In the genomic region with DNA sequence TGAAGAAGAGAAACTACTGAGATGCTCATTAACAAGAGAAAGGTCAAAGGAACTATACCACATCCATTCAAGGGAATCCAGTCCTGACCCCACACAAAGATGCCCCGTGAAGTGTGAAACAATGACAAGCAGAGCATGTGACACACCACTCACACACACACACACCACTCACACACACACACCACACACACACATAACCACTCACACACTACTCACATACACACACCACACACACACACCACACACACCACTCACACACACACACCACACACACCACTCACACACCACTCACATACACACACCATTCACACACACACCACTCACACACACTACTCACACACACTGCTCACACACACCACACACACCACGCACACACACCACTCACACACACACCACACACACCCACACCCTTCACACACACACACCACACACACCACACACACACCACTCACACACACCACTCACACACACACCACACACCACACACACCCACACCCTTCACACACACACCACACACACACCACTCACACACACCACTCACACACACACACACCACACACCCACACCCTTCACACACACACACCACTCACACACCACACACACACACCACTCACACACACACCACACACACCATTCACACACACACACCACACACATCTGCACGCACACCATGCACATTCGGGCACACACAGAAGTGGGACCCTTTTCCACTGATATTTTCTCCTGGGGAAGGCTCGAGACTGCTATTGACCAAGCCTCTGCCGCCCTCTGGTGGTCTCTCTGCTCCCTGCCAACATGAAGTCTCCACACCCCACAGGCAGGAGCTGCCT, we compare ENCODE assay signal across 1 cellular context.
TF ChIP-seq lines count a peak whose summit lies in the region.

No MANE protein-coding gene starts in this region.

TF ChIP-seq in K562, 482 proteins besides CTCF, POLR2A, EP300 and RAD21 (continued from another document and continues in another):
- TF ChIP-seq, protein P1, sequence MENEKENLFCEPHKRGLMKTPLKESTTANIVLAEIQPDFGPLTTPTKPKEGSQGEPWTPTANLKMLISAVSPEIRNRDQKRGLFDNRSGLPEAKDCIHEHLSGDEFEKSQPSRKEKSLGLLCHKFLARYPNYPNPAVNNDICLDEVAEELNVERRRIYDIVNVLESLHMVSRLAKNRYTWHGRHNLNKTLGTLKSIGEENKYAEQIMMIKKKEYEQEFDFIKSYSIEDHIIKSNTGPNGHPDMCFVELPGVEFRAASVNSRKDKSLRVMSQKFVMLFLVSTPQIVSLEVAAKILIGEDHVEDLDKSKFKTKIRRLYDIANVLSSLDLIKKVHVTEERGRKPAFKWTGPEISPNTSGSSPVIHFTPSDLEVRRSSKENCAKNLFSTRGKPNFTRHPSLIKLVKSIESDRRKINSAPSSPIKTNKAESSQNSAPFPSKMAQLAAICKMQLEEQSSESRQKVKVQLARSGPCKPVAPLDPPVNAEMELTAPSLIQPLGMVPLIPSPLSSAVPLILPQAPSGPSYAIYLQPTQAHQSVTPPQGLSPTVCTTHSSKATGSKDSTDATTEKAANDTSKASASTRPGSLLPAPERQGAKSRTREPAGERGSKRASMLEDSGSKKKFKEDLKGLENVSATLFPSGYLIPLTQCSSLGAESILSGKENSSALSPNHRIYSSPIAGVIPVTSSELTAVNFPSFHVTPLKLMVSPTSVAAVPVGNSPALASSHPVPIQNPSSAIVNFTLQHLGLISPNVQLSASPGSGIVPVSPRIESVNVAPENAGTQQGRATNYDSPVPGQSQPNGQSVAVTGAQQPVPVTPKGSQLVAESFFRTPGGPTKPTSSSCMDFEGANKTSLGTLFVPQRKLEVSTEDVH (IDR thresholded peaks at IDR 0.05; ENCODE audit: low read depth, partially characterized antibody): peak; percentile 81
- peak; percentile 78 for TF ChIP-seq RBM39 (optimal IDR thresholded peaks at IDR 0.05; ENCODE audit: low read depth, low read length)
- no peak for TF ChIP-seq NCOA2 (IDR thresholded peaks at IDR 0.05; ENCODE audit: partially characterized antibody in 2 of 2)
- TF ChIP-seq ZNF507 (tag; conservative IDR thresholded peaks at IDR 0.05): no peak
- TF ChIP-seq MBD2 (IDR thresholded peaks at IDR 0.05; ENCODE audit: borderline replicate concordance, low read depth): no peak; the same call in 1 of the 2 replicates
- TF ChIP-seq ZNF76 (CRISPR knock-in tag; IDR thresholded peaks at IDR 0.05; ENCODE audit: borderline replicate concordance): no peak
- TF ChIP-seq ZKSCAN3 (CRISPR knock-in tag; IDR thresholded peaks at IDR 0.05): no peak
- 0 out of 2 replicates have a peak, but pooled peaks have one; percentile 12 for TF ChIP-seq GABPB2 (CRISPR knock-in tag; conservative IDR thresholded peaks at IDR 0.05)
- TF ChIP-seq, protein P2, sequence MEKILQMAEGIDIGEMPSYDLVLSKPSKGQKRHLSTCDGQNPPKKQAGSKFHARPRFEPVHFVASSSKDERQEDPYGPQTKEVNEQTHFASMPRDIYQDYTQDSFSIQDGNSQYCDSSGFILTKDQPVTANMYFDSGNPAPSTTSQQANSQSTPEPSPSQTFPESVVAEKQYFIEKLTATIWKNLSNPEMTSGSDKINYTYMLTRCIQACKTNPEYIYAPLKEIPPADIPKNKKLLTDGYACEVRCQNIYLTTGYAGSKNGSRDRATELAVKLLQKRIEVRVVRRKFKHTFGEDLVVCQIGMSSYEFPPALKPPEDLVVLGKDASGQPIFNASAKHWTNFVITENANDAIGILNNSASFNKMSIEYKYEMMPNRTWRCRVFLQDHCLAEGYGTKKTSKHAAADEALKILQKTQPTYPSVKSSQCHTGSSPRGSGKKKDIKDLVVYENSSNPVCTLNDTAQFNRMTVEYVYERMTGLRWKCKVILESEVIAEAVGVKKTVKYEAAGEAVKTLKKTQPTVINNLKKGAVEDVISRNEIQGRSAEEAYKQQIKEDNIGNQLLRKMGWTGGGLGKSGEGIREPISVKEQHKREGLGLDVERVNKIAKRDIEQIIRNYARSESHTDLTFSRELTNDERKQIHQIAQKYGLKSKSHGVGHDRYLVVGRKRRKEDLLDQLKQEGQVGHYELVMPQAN (IDR thresholded peaks at IDR 0.05; ENCODE audit: borderline replicate concordance): peak; percentile 89
- TF ChIP-seq CAMTA2 (CRISPR knock-in tag; conservative IDR thresholded peaks at IDR 0.05): no peak; the same call in 1 of the 2 replicates
- TF ChIP-seq RCOR1 (IDR thresholded peaks at IDR 0.05; ENCODE audit: borderline replicate concordance in 1 of 2, low read depth in 2 of 2, low read length in 2 of 2): peak; percentile 71 to 86; a peak in 3 of 4 replicates
- TF ChIP-seq HNRNPUL1 (IDR thresholded peaks at IDR 0.05; ENCODE audit: low read length): no peak
- TF ChIP-seq CREBBP (IDR thresholded peaks at IDR 0.05; ENCODE audit: low read depth, low read length): peak; percentile 96
- TF ChIP-seq RFX1 (IDR thresholded peaks at IDR 0.05): no peak
- TF ChIP-seq, protein P3, sequence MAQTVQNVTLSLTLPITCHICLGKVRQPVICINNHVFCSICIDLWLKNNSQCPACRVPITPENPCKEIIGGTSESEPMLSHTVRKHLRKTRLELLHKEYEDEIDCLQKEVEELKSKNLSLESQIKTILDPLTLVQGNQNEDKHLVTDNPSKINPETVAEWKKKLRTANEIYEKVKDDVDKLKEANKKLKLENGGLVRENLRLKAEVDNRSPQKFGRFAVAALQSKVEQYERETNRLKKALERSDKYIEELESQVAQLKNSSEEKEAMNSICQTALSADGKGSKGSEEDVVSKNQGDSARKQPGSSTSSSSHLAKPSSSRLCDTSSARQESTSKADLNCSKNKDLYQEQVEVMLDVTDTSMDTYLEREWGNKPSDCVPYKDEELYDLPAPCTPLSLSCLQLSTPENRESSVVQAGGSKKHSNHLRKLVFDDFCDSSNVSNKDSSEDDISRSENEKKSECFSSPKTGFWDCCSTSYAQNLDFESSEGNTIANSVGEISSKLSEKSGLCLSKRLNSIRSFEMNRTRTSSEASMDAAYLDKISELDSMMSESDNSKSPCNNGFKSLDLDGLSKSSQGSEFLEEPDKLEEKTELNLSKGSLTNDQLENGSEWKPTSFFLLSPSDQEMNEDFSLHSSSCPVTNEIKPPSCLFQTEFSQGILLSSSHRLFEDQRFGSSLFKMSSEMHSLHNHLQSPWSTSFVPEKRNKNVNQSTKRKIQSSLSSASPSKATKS (CRISPR knock-in tag; IDR thresholded peaks at IDR 0.05): no peak
- TF ChIP-seq, protein P4, sequence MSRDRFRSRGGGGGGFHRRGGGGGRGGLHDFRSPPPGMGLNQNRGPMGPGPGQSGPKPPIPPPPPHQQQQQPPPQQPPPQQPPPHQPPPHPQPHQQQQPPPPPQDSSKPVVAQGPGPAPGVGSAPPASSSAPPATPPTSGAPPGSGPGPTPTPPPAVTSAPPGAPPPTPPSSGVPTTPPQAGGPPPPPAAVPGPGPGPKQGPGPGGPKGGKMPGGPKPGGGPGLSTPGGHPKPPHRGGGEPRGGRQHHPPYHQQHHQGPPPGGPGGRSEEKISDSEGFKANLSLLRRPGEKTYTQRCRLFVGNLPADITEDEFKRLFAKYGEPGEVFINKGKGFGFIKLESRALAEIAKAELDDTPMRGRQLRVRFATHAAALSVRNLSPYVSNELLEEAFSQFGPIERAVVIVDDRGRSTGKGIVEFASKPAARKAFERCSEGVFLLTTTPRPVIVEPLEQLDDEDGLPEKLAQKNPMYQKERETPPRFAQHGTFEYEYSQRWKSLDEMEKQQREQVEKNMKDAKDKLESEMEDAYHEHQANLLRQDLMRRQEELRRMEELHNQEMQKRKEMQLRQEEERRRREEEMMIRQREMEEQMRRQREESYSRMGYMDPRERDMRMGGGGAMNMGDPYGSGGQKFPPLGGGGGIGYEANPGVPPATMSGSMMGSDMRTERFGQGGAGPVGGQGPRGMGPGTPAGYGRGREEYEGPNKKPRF (IDR thresholded peaks at IDR 0.05; ENCODE audit: low read depth, low read length): no peak
- TF ChIP-seq ZKSCAN8 (CRISPR knock-in tag; IDR thresholded peaks at IDR 0.05): no peak
- TF ChIP-seq ARID1B (IDR thresholded peaks at IDR 0.05): peak; percentile 87
- no peak for TF ChIP-seq ZNF717 (CRISPR knock-in tag; IDR thresholded peaks at IDR 0.05)
- TF ChIP-seq, protein P5, sequence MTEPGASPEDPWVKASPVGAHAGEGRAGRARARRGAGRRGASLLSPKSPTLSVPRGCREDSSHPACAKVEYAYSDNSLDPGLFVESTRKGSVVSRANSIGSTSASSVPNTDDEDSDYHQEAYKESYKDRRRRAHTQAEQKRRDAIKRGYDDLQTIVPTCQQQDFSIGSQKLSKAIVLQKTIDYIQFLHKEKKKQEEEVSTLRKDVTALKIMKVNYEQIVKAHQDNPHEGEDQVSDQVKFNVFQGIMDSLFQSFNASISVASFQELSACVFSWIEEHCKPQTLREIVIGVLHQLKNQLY (CRISPR knock-in tag; conservative IDR thresholded peaks at IDR 0.05): peak in 1 of 2 experiments; percentile 94; a peak in 2 of 4 replicates
- TF ChIP-seq PCBP2 (IDR thresholded peaks at IDR 0.05; ENCODE audit: low read depth, low read length, poor library complexity, severe bottlenecking): no peak
- no peak; the same call in 1 of the 2 replicates for TF ChIP-seq SAFB (IDR thresholded peaks at IDR 0.05; ENCODE audit: borderline replicate concordance, low read depth, low read length)
- TF ChIP-seq, protein P6, sequence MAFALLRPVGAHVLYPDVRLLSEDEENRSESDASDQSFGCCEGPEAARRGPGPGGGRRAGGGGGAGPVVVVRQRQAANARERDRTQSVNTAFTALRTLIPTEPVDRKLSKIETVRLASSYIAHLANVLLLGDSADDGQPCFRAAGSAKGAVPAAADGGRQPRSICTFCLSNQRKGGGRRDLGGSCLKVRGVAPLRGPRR (CRISPR knock-in tag; IDR thresholded peaks at IDR 0.05): no peak
- no peak for TF ChIP-seq NCOR1 (IDR thresholded peaks at IDR 0.05)
- peak; percentile 85; the same call in 1 of the 2 replicates for TF ChIP-seq RHOXF2B (CRISPR knock-in tag; conservative IDR thresholded peaks at IDR 0.05)
- peak; percentile 65 for TF ChIP-seq POLR2G (IDR thresholded peaks at IDR 0.05; ENCODE audit: low read depth, low read length)
- no peak for TF ChIP-seq HMGN3 (IDR thresholded peaks at IDR 0.05; ENCODE audit: borderline replicate concordance, extremely low read depth, insufficient read length, low read depth, low read length)
- peak; percentile 76 for TF ChIP-seq MIER1 (IDR thresholded peaks at IDR 0.05; ENCODE audit: low read depth)
- no peak for TF ChIP-seq RNF2 (IDR thresholded peaks at IDR 0.05)
- TF ChIP-seq, protein P7, sequence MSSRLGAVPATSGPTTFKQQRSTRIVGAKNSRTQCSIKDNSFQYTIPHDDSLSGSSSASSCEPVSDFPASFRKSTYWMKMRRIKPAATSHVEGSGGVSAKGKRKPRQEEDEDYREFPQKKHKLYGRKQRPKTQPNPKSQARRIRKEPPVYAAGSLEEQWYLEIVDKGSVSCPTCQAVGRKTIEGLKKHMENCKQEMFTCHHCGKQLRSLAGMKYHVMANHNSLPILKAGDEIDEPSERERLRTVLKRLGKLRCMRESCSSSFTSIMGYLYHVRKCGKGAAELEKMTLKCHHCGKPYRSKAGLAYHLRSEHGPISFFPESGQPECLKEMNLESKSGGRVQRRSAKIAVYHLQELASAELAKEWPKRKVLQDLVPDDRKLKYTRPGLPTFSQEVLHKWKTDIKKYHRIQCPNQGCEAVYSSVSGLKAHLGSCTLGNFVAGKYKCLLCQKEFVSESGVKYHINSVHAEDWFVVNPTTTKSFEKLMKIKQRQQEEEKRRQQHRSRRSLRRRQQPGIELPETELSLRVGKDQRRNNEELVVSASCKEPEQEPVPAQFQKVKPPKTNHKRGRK (tag; IDR thresholded peaks at IDR 0.05): no peak
- no peak for TF ChIP-seq ZNF589 (CRISPR knock-in tag; IDR thresholded peaks at IDR 0.05; ENCODE audit: low read depth)
- peak; percentile 100 for TF ChIP-seq ELF4 (CRISPR knock-in tag; IDR thresholded peaks at IDR 0.05)
- TF ChIP-seq, protein P8, sequence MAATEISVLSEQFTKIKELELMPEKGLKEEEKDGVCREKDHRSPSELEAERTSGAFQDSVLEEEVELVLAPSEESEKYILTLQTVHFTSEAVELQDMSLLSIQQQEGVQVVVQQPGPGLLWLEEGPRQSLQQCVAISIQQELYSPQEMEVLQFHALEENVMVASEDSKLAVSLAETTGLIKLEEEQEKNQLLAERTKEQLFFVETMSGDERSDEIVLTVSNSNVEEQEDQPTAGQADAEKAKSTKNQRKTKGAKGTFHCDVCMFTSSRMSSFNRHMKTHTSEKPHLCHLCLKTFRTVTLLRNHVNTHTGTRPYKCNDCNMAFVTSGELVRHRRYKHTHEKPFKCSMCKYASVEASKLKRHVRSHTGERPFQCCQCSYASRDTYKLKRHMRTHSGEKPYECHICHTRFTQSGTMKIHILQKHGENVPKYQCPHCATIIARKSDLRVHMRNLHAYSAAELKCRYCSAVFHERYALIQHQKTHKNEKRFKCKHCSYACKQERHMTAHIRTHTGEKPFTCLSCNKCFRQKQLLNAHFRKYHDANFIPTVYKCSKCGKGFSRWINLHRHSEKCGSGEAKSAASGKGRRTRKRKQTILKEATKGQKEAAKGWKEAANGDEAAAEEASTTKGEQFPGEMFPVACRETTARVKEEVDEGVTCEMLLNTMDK (IDR thresholded peaks at IDR 0.05; ENCODE audit: borderline replicate concordance, insufficient read depth, low read depth, low read length, poor library complexity, severe bottlenecking): no peak
- TF ChIP-seq HCFC1 (IDR thresholded peaks at IDR 0.05; ENCODE audit: low read depth, low read length): peak; percentile 63
- TF ChIP-seq, protein P9, sequence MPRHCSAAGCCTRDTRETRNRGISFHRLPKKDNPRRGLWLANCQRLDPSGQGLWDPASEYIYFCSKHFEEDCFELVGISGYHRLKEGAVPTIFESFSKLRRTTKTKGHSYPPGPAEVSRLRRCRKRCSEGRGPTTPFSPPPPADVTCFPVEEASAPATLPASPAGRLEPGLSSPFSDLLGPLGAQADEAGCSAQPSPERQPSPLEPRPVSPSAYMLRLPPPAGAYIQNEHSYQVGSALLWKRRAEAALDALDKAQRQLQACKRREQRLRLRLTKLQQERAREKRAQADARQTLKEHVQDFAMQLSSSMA (CRISPR knock-in tag; IDR thresholded peaks at IDR 0.05): 0 out of 2 replicates have a peak, but pooled peaks have one; percentile 51
- no peak for TF ChIP-seq ZNF551 (CRISPR knock-in tag; IDR thresholded peaks at IDR 0.05)
- TF ChIP-seq MTA3 (IDR thresholded peaks at IDR 0.05; ENCODE audit: borderline replicate concordance): 0 out of 2 replicates have a peak, but pooled peaks have one; percentile 75
- TF ChIP-seq CBX8 (IDR thresholded peaks at IDR 0.05; ENCODE audit: borderline replicate concordance, extremely low read depth, low read depth, low read length, poor library complexity, severe bottlenecking): no peak
- TF ChIP-seq DNMT1 (IDR thresholded peaks at IDR 0.05): peak; percentile 99; the same call in 1 of the 2 replicates
- TF ChIP-seq TOE1 (IDR thresholded peaks at IDR 0.05; ENCODE audit: borderline replicate concordance): peak; percentile 94
- TF ChIP-seq TOE1 (CRISPR knock-in tag; IDR thresholded peaks at IDR 0.05; ENCODE audit: borderline replicate concordance, low read depth): no peak
- TF ChIP-seq NFIX (CRISPR knock-in tag; IDR thresholded peaks at IDR 0.05; ENCODE audit: low read depth): no peak
- TF ChIP-seq, protein P10, sequence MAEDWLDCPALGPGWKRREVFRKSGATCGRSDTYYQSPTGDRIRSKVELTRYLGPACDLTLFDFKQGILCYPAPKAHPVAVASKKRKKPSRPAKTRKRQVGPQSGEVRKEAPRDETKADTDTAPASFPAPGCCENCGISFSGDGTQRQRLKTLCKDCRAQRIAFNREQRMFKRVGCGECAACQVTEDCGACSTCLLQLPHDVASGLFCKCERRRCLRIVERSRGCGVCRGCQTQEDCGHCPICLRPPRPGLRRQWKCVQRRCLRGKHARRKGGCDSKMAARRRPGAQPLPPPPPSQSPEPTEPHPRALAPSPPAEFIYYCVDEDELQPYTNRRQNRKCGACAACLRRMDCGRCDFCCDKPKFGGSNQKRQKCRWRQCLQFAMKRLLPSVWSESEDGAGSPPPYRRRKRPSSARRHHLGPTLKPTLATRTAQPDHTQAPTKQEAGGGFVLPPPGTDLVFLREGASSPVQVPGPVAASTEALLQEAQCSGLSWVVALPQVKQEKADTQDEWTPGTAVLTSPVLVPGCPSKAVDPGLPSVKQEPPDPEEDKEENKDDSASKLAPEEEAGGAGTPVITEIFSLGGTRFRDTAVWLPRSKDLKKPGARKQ (CRISPR knock-in tag; IDR thresholded peaks at IDR 0.05): no peak
